ENCODE assay signal across 27 cellular contexts in the genomic region with DNA sequence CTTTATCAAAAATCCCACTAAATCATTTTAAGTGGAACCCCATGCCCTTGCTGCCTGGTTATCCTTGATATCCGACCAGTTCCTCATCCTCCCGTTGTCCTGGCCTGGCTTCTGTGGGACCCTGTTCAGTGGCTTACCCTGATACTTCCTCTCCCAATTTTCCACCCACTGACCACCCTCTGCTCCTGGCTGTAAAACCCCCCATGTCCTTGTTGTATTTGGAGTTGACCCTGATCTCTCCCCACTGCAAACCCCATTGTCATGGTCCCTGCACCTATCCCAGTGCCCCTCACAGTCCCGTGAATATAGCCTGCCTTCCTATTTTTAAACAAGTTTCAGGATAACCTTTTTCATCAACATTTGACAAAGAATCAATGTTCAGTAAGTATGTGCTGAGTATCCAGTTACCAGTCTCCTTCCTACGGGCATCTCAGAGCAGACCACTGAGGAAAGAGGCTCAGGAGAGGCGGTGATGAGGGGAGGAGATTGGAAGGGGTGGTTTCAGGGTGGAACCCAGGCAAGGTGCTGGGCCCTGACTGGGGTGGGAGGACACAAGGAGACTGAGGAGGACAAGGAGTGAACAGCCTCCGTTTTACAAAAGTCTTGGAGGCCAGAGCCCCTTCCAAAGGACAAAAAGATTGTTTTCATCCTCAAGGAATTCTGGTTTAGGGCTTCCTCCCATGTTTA.
"Had no signal": no experiment of that assay in that cellular context is flagged by ENCODE, and none has a peak within 500 bp of the region (broad histone marks: within the 10 kb centered on the region; RNA-seq: fewer than 3 reads in every experiment).

No MANE protein-coding gene starts in this region.

- H3K27ac Mint-ChIP-seq: activated CD4-positive, alpha-beta T cell treated with anti-CD3 and anti-CD28 coated beads, Interleukin-2, amount 10 ng/mL, durations not matched to agents 7 days and 5 days; activated CD8-positive, alpha-beta T cell treated with anti-CD3 and anti-CD28 coated beads for 36 hours; activated naive CD8-positive, alpha-beta T cell; activated T-helper 17 cell treated with anti-CD3 and anti-CD28 coated beads, Interleukin-2, amount 50 U/mL, for 72 hours; stimulated activated naive CD8-positive, alpha-beta T cell treated with anti-CD3 and anti-CD28 coated beads, Interleukin-15, Interleukin-2, amounts not matched to agents 100 ng/mL and 50 ng/mL, for 24 hours; T-helper 17 cell had no signal

- DNase-seq: activated CD4-positive, alpha-beta T cell treated with anti-CD3 and anti-CD28 coated beads for 1 hour; activated CD4-positive, alpha-beta T cell treated with anti-CD3 and anti-CD28 coated beads, Interleukin-2, amount 10 ng/mL, durations not matched to agents 7 days and 5 days; activated CD8-positive, alpha-beta T cell treated with anti-CD3 and anti-CD28 coated beads for 36 hours; activated naive CD4-positive, alpha-beta T cell treated with Interleukin-2 at 50 U/mL for 16 hours; activated T-cell treated with anti-CD3 and anti-CD28 coated beads, Interleukin-2, amount 50 U/mL, for 4 hours; anterior cingulate cortex; body of pancreas; cerebellar nuclear complex; cortex of kidney; foreskin fibroblast; head of caudate nucleus; hippocampal formation; midbrain; naive thymus-derived CD8-positive, alpha-beta T cell; stimulated activated CD4-positive, alpha-beta T cell treated with anti-CD3 and anti-CD28 coated beads, Interleukin-2, amount 100 ng/mL, for 48 hours; T-helper 17 cell; T1000; upper lobe of left lung; WERI-Rb-1 had no signal

- H3K4me1 ChIP-seq: body of pancreas, right lobe of liver, upper lobe of left lung had no signal

- H3K4me1 Mint-ChIP-seq: activated CD4-positive, alpha-beta T cell treated with anti-CD3 and anti-CD28 coated beads, Interleukin-2, amount 10 ng/mL, durations not matched to agents 7 days and 5 days; activated T-helper 17 cell treated with anti-CD3 and anti-CD28 coated beads, Interleukin-2, amount 50 U/mL, for 72 hours had no signal

- H3K9me3 ChIP-seq: body of pancreas, right lobe of liver, upper lobe of left lung had no signal

- H3K36me3 ChIP-seq: right lobe of liver, upper lobe of left lung, WERI-Rb-1 had no signal

- H3K4me3 ChIP-seq: body of pancreas, right lobe of liver, upper lobe of left lung had no signal

- FAIRE-seq: keratinocyte had no signal

- ATAC-seq: activated CD8-positive, alpha-beta T cell treated with anti-CD3 and anti-CD28 coated beads for 36 hours; activated T-cell treated with anti-CD3 and anti-CD28 coated beads, Interleukin-2, amount 50 U/mL, for 4 hours; activated T-helper 17 cell treated with anti-CD3 and anti-CD28 coated beads, Interleukin-2, amount 50 U/mL, for 72 hours; body of pancreas; esophagus mucosa; left colon; naive thymus-derived CD8-positive, alpha-beta T cell; right lobe of liver; T-helper 17 cell had no signal

- H3K27ac ChIP-seq: body of pancreas, right lobe of liver, upper lobe of left lung, WERI-Rb-1 had no signal

- H3K9me3 Mint-ChIP-seq: activated CD4-positive, alpha-beta T cell treated with anti-CD3 and anti-CD28 coated beads, Interleukin-2, amount 10 ng/mL, durations not matched to agents 7 days and 5 days; activated CD8-positive, alpha-beta T cell treated with anti-CD3 and anti-CD28 coated beads for 36 hours; activated T-cell treated with anti-CD3 and anti-CD28 coated beads, Interleukin-2, amount 50 U/mL, for 4 hours; neural crest cell; stimulated activated naive CD8-positive, alpha-beta T cell treated with anti-CD3 and anti-CD28 coated beads, Interleukin-15, Interleukin-2, amounts not matched to agents 100 ng/mL and 50 ng/mL, for 24 hours had no signal

- H3K4me3 Mint-ChIP-seq: activated CD4-positive, alpha-beta T cell treated with anti-CD3 and anti-CD28 coated beads, Interleukin-2, amount 10 ng/mL, durations not matched to agents 7 days and 5 days; activated CD8-positive, alpha-beta T cell treated with anti-CD3 and anti-CD28 coated beads for 36 hours; activated naive CD8-positive, alpha-beta T cell; activated T-cell treated with anti-CD3 and anti-CD28 coated beads, Interleukin-2, amount 50 U/mL, for 4 hours; activated T-helper 17 cell treated with anti-CD3 and anti-CD28 coated beads, Interleukin-2, amount 50 U/mL, for 72 hours; naive thymus-derived CD8-positive, alpha-beta T cell; neural crest cell; stimulated activated naive CD8-positive, alpha-beta T cell treated with anti-CD3 and anti-CD28 coated beads, Interleukin-15, Interleukin-2, amounts not matched to agents 100 ng/mL and 50 ng/mL, for 24 hours; T-helper 17 cell had no signal

- H3K27me3 ChIP-seq: body of pancreas, right lobe of liver, upper lobe of left lung had no signal
